1 cellular context compared by ENCODE assay signal in genomic region chr5:45568813-45569212, GRCh38.
TF ChIP-seq lines count a peak whose summit lies in the region.

No MANE protein-coding gene starts in this region.

TF ChIP-seq in WTC11, 78 proteins besides CTCF, POLR2A, EP300 and RAD21 (continued from another document):
- TF ChIP-seq E2F4 (CRISPR knock-in tag; IDR thresholded peaks at IDR 0.05; ENCODE audit: borderline replicate concordance, low read depth) = no peak
- no peak for TF ChIP-seq TCF7 (CRISPR knock-in tag; IDR thresholded peaks at IDR 0.05; ENCODE audit: low read depth)
- TF ChIP-seq SMAD3 (CRISPR knock-in tag; IDR thresholded peaks at IDR 0.05; ENCODE audit: borderline replicate concordance) = no peak
- no peak for TF ChIP-seq ZNF121 (CRISPR knock-in tag; IDR thresholded peaks at IDR 0.05)
- no peak for TF ChIP-seq MYBL2 (CRISPR knock-in tag; IDR thresholded peaks at IDR 0.05)
- TF ChIP-seq, protein P1, sequence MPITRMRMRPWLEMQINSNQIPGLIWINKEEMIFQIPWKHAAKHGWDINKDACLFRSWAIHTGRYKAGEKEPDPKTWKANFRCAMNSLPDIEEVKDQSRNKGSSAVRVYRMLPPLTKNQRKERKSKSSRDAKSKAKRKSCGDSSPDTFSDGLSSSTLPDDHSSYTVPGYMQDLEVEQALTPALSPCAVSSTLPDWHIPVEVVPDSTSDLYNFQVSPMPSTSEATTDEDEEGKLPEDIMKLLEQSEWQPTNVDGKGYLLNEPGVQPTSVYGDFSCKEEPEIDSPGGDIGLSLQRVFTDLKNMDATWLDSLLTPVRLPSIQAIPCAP (CRISPR knock-in tag; IDR thresholded peaks at IDR 0.05) = no peak
- no peak for TF ChIP-seq JUN (CRISPR knock-in tag; IDR thresholded peaks at IDR 0.05)
- TF ChIP-seq EMX1 (CRISPR knock-in tag; IDR thresholded peaks at IDR 0.05) = no peak
- TF ChIP-seq CREB1 (CRISPR knock-in tag; IDR thresholded peaks at IDR 0.05) = no peak
- TF ChIP-seq ZNF671 (CRISPR knock-in tag; IDR thresholded peaks at IDR 0.05) = no peak
- TF ChIP-seq RELA (CRISPR knock-in tag; IDR thresholded peaks at IDR 0.05; ENCODE audit: borderline replicate concordance) = no peak
- no peak for TF ChIP-seq GTF2I (CRISPR knock-in tag; conservative IDR thresholded peaks at IDR 0.05)
- TF ChIP-seq, protein P2, sequence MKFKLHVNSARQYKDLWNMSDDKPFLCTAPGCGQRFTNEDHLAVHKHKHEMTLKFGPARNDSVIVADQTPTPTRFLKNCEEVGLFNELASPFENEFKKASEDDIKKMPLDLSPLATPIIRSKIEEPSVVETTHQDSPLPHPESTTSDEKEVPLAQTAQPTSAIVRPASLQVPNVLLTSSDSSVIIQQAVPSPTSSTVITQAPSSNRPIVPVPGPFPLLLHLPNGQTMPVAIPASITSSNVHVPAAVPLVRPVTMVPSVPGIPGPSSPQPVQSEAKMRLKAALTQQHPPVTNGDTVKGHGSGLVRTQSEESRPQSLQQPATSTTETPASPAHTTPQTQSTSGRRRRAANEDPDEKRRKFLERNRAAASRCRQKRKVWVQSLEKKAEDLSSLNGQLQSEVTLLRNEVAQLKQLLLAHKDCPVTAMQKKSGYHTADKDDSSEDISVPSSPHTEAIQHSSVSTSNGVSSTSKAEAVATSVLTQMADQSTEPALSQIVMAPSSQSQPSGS (CRISPR knock-in tag; IDR thresholded peaks at IDR 0.05; ENCODE audit: borderline replicate concordance, low read depth) = no peak
- no peak for TF ChIP-seq SP1 (CRISPR knock-in tag; conservative IDR thresholded peaks at IDR 0.05)
- no peak for TF ChIP-seq CDX4 (CRISPR knock-in tag; IDR thresholded peaks at IDR 0.05; ENCODE audit: borderline replicate concordance)
- no peak for TF ChIP-seq TEAD1 (CRISPR knock-in tag; IDR thresholded peaks at IDR 0.05)
- TF ChIP-seq ZNF416 (CRISPR knock-in tag; IDR thresholded peaks at IDR 0.05) = no peak
TF ChIP-seq in WTC11: peak in this region for 0.
